ENCODE assay signal across 10 cellular contexts in genomic region chr14:30624132-30624423, GRCh38. TPM values are rescaled to one million over a fixed set of nuclear protein-coding genes. Genes with fewer than 3 reads are reported as not detected.
DNase-seq lines count a peak whose midpoint lies in the region; ATAC-seq and TF ChIP-seq lines count a peak whose summit lies in the region.
"Had no signal": no experiment of that assay in that cellular context is flagged by ENCODE, and none has a peak within 500 bp of the region (broad histone marks: within the 10 kb centered on the region; RNA-seq: fewer than 3 reads in every experiment).

No MANE protein-coding gene starts in this region.

- H3K23ac ChIP-seq in IMR-90 (ENCODE audit: low read depth, low read length), result peak overlapping the region; percentile 37; the same call in 1 of the 2 replicates
- no peak overlapping the region for H3K23ac ChIP-seq in mesendoderm (ENCODE audit: low read length)

- H2BK15ac ChIP-seq in IMR-90 (ENCODE audit: low read depth, low read length), result no peak overlapping the region
- no peak overlapping the region for H2BK15ac ChIP-seq in mesendoderm (replicated peaks; ENCODE audit: low read depth)

- peaks cover 18% of the 10 kb centered on the region for H4K20me1 ChIP-seq in SK-N-SH (ENCODE audit: insufficient read depth)
- peaks cover 30% of the 10 kb centered on the region; the same call in 1 of the 2 replicates for H4K20me1 ChIP-seq in IMR-90 (ENCODE audit: insufficient read depth, low read length)

- H3F3A ChIP-seq in SK-N-SH (replicated peaks; ENCODE audit: insufficient read depth), result peaks cover 16% of the 10 kb centered on the region

- no peak overlapping the region for H2AK9ac ChIP-seq in IMR-90 (replicated peaks; ENCODE audit: low read depth, low read length, poor library complexity)

- H2AK5ac ChIP-seq in IMR-90 (ENCODE audit: low read depth, low read length) (no peak overlapping the region), mesendoderm (ENCODE audit: low read length) (no peak overlapping the region)

- H2BK20ac ChIP-seq in IMR-90 (ENCODE audit: low read depth, low read length), result no peak overlapping the region

- peaks cover 7 to 49% of the 10 kb centered on the region in 2 experiments; a peak in 3 of 4 replicates for H3K79me1 ChIP-seq in IMR-90 (ENCODE audit: low read depth in 1 of 2, low read length in 2 of 2)
- peaks cover 11% of the 10 kb centered on the region for H3K79me1 ChIP-seq in mesendoderm (ENCODE audit: low read length)

- peaks cover 35% of the 10 kb centered on the region for H3K4me1 Mint-ChIP-seq in central memory CD8-positive, alpha-beta T cell
- peaks cover 28% of the 10 kb centered on the region for H3K4me1 Mint-ChIP-seq in neural crest cell

- H3K4ac ChIP-seq in IMR-90 (ENCODE audit: low read depth, low read length) (no peak overlapping the region), mesendoderm (ENCODE audit: low read depth, low read length) (no peak overlapping the region)

- H3K9ac ChIP-seq in SK-N-SH (no peak overlapping the region), IMR-90 (ENCODE audit: low read depth, low read length) (no peak overlapping the region), mesendoderm (ENCODE audit: low read length) (no peak overlapping the region)

- H2AFZ ChIP-seq in SK-N-SH (ENCODE audit: low read depth), result no peak overlapping the region
- H2AFZ ChIP-seq in IMR-90 (replicated peaks; ENCODE audit: low read length, poor library complexity), result no peak overlapping the region

- peaks cover 7 to 11% of the 10 kb centered on the region in 2 experiments; a peak in 2 of 4 replicates for H3K4me1 ChIP-seq in SK-N-SH (ENCODE audit: control insufficient read depth in 1 of 2, insufficient read depth in 2 of 2, low read depth in 1 of 2, low read length in 1 of 2)
- H3K4me1 ChIP-seq in IMR-90 (ENCODE audit: control insufficient read depth, insufficient read depth, low read length), result peaks cover 3% of the 10 kb centered on the region
- H3K4me1 ChIP-seq in mesendoderm (ENCODE audit: control insufficient read depth, low read depth, low read length), result peaks cover 2% of the 10 kb centered on the region

- H3K27me3 Mint-ChIP-seq in central memory CD8-positive, alpha-beta T cell, result no peaks in the 10 kb centered on the region
- H3K27me3 Mint-ChIP-seq in neural crest cell (ENCODE audit: low read depth), result no peaks in the 10 kb centered on the region

- intact Hi-C loops in IMR-90 (cut with micrococcal nuclease), result loop anchor here (5.0 kb wide), 1 partner anchor 62 kb away; no protein-coding TSS in a partner anchor

- 98% methylated on average over 5 of the region's 5 CpGs for WGBS in SK-N-SH (ENCODE audit: low lambda C conversion rate)
- no CpG with 5 or more reads among the region's 5 CpGs for WGBS in IMR-90 (ENCODE audit: extremely low coverage in 2 of 2, insufficient read length in 1 of 2), 2 experiments
- no CpG with 5 or more reads among the region's 5 CpGs for WGBS in mesendoderm (ENCODE audit: extremely low coverage, insufficient coverage, low lambda C conversion rate)

- peaks cover 13% of the 10 kb centered on the region for H3K9me1 ChIP-seq in IMR-90 (ENCODE audit: insufficient read depth, low read length)

- BruUV-seq in IMR-90 (replicated peaks; lab: Mats Ljungman, UMichigan), result no TSS peak

- no peak overlapping the region for H3K4me3 ChIP-seq in SK-N-SH (ENCODE audit: low read depth in 2 of 2, low read length in 1 of 2)
- no peak overlapping the region for H3K4me3 ChIP-seq in IMR-90 (ENCODE audit: insufficient read depth, low read depth, low read length)
- H3K4me3 ChIP-seq in mesendoderm (ENCODE audit: low read length), result no peak overlapping the region

- POLR2A ChIA-PET in SK-N-SH (lab: Yijun Ruan, JAX) (no interaction called here), IMR-90 (lab: Charles Lee; ENCODE audit: unreplicated experiment) (no interaction called here)

- in situ Hi-C loops in IMR-90 (cut with MboI; ENCODE audit: low sequenced_read_pairs), result no loop called here

- H3K27me3 ChIP-seq in SK-N-SH (ENCODE audit: insufficient read depth), result no peaks in the 10 kb centered on the region
- H3K27me3 ChIP-seq in IMR-90 (ENCODE audit: control insufficient read depth, insufficient read depth, low read length), result no peaks in the 10 kb centered on the region
- H3K27me3 ChIP-seq in mesendoderm (ENCODE audit: insufficient read depth, low read length, poor library complexity), result no peaks in the 10 kb centered on the region

- no peak overlapping the region for H3K27ac ChIP-seq in SK-N-SH (ENCODE audit: low read depth in 2 of 2, low read length in 1 of 2)
- H3K27ac ChIP-seq in IMR-90 (ENCODE audit: insufficient read depth, low read length), result no peak overlapping the region
- H3K27ac ChIP-seq in mesendoderm (ENCODE audit: low read depth, low read length), result no peak overlapping the region
- H3K27ac ChIP-seq: 22Rv1 had no signal

- DNase-seq in SK-N-SH (no peak), IMR-90 (no peak), neural crest cell (ENCODE audit: low read depth, low spot score) (no peak), cerebellum (ENCODE audit: low spot score) (no peak), OCI-M2 (lab: John Stamatoyannopoulos, UW; ENCODE audit: unreplicated experiment) (no peak), mesendoderm (no peak)
- no peak for DNase-seq in central memory CD8-positive, alpha-beta T cell (ENCODE audit: low spot score in 2 of 2)
- DNase-seq: activated CD8-positive, alpha-beta memory T cell treated with anti-CD3 and anti-CD28 coated beads, Interleukin-2, amount 50 U/mL, for 4 hours had no signal

- peak overlapping the region; percentile 46 for H3K4me3 Mint-ChIP-seq in central memory CD8-positive, alpha-beta T cell
- H3K4me3 Mint-ChIP-seq in neural crest cell, result peak overlapping the region; percentile 98

- peaks cover 69% of the 10 kb centered on the region for H3K79me2 ChIP-seq in SK-N-SH (ENCODE audit: insufficient read depth)
- H3K79me2 ChIP-seq in mesendoderm (ENCODE audit: control insufficient read depth, insufficient read depth, low read length), result peaks cover 27% of the 10 kb centered on the region

- H3K18ac ChIP-seq in IMR-90 (ENCODE audit: low read depth, low read length) (no peak overlapping the region), mesendoderm (ENCODE audit: low read length) (no peak overlapping the region)

- no peak overlapping the region for H3K27ac Mint-ChIP-seq in central memory CD8-positive, alpha-beta T cell (ENCODE audit: low read depth)
- no peak overlapping the region for H3K27ac Mint-ChIP-seq in neural crest cell (ENCODE audit: unreplicated experiment)

- no peak for ATAC-seq in SK-N-SH treated with all-trans-retinoic acid at 6 μM for 48 hours
- ATAC-seq in IMR-90 (ENCODE audit: low read depth), result no peak
- no peak for ATAC-seq in central memory CD8-positive, alpha-beta T cell (replicated peaks; ENCODE audit: extremely low read depth, poor library complexity, severe bottlenecking)

- H3K36me3 Mint-ChIP-seq in central memory CD8-positive, alpha-beta T cell (ENCODE audit: insufficient read depth), result peaks cover 13% of the 10 kb centered on the region
- H3K36me3 Mint-ChIP-seq in neural crest cell (ENCODE audit: low read depth), result peaks cover 4% of the 10 kb centered on the region

- dilution Hi-C loops in IMR-90 (cut with HindIII; ENCODE audit: low sequenced_read_pairs, unreplicated experiment), result no loop called here

- H3K9me2 ChIP-seq in SK-N-SH, result no peaks in the 10 kb centered on the region

- H3K9me3 Mint-ChIP-seq in central memory CD8-positive, alpha-beta T cell, result no peaks in the 10 kb centered on the region
- H3K9me3 Mint-ChIP-seq in neural crest cell, result no peaks in the 10 kb centered on the region

- H2BK120ac ChIP-seq in IMR-90 (ENCODE audit: low read depth, low read length) (no peak overlapping the region), mesendoderm (ENCODE audit: low read depth, low read length) (no peak overlapping the region)

- H3K56ac ChIP-seq in IMR-90 (ENCODE audit: extremely low read depth, insufficient read depth, low read length) (no peak overlapping the region), mesendoderm (ENCODE audit: low read length) (no peak overlapping the region)

- H4K5ac ChIP-seq in IMR-90 (ENCODE audit: low read depth, low read length), result no peak overlapping the region
- H4K5ac ChIP-seq in mesendoderm (ENCODE audit: low read length), result no peak overlapping the region

- CTCF ChIA-PET in SK-N-SH (lab: Yijun Ruan, JAX), result no interaction called here
- CTCF ChIA-PET in IMR-90 (lab: Yijun Ruan, JAX), result no interaction called here

- no peak overlapping the region for H4K8ac ChIP-seq in IMR-90 (ENCODE audit: low read depth in 2 of 2, low read length in 2 of 2)
- H4K8ac ChIP-seq in mesendoderm (ENCODE audit: low read depth, low read length), result no peak overlapping the region

- H3K14ac ChIP-seq in IMR-90 (replicated peaks; ENCODE audit: low read depth, low read length), result peak overlapping the region; percentile 64; the same call in 1 of the 2 replicates

- no peak overlapping the region for H2BK5ac ChIP-seq in IMR-90 (ENCODE audit: low read depth, low read length, poor library complexity, severe bottlenecking)
- no peak overlapping the region for H2BK5ac ChIP-seq in mesendoderm (ENCODE audit: low read length)

- TF ChIP-seq RAD21 in SK-N-SH (IDR thresholded peaks at IDR 0.05; ENCODE audit: low read length) (no peak), IMR-90 (IDR thresholded peaks at IDR 0.05; ENCODE audit: low read length) (no peak)

- H3K36me3 ChIP-seq in SK-N-SH (replicated peaks in 1 of 2; ENCODE audit: control insufficient read depth in 1 of 2, insufficient read depth in 2 of 2, low read length in 1 of 2) (peaks cover 12 to 23% of the 10 kb centered on the region in 2 experiments), IMR-90 (ENCODE audit: control insufficient read depth, insufficient read depth, low read length) (peaks cover 2% of the 10 kb centered on the region; the same call in 1 of the 2 replicates), mesendoderm (ENCODE audit: control insufficient read depth, insufficient read depth, low read length) (no peaks in the 10 kb centered on the region)

- TF ChIP-seq POLR2A in IMR-90 (IDR thresholded peaks at IDR 0.05; ENCODE audit: low read depth, low read length), result no peak

- no peak overlapping the region for H4K91ac ChIP-seq in IMR-90 (ENCODE audit: insufficient read depth, low read depth, low read length)

- TF ChIP-seq EP300 in SK-N-SH (IDR thresholded peaks at IDR 0.05; ENCODE audit: borderline replicate concordance in 1 of 2, low read depth in 1 of 2, low read length in 1 of 2), result no peak

- H3K4me2 ChIP-seq in SK-N-SH (peak overlapping the region; percentile 81), IMR-90 (ENCODE audit: low read depth, low read length) (peak overlapping the region; percentile 40; the same call in 1 of the 2 replicates), mesendoderm (ENCODE audit: low read length) (no peak overlapping the region)

- TF ChIP-seq CTCF in SK-N-SH (IDR thresholded peaks at IDR 0.05) (no peak), IMR-90 (conservative IDR thresholded peaks at IDR 0.05; ENCODE audit: low read depth, low read length) (no peak), neural crest cell (conservative IDR thresholded peaks at IDR 0.05) (no peak)

- H3K9me3 ChIP-seq in SK-N-SH, result no peaks in the 10 kb centered on the region
- H3K9me3 ChIP-seq in IMR-90 (ENCODE audit: control insufficient read depth, insufficient read depth, low read length), result no peaks in the 10 kb centered on the region

RNA-seq across cellular contexts. Expression of gene SCFD1, which starts 2.0 kb away (rescaled TPM):
- 31.4 and 36.8 TPM in 2 replicates for polyA plus RNA-seq in SK-N-SH (2012; rRNA removed)
- polyA plus RNA-seq in SK-N-SH (2012; cell fraction: cytosol; rRNA removed), result 43.8 and 56.2 TPM in 2 replicates
- 27.7 and 52.6 TPM in 2 replicates for polyA plus RNA-seq in SK-N-SH (2012; cell fraction: nucleus; rRNA removed)
- 74.0 and 143 TPM in 2 replicates for total RNA-seq in IMR-90 (2012; rRNA removed)
- 43.2 and 51.4 TPM in 2 replicates for polyA plus RNA-seq in IMR-90 (2012; rRNA removed)
- 6.2 and 8.8 TPM in 2 replicates for polyA plus RNA-seq in IMR-90 (2012; cell fraction: cytosol; rRNA removed)
- 6.4 and 72.5 TPM in 2 replicates for polyA plus RNA-seq in IMR-90 (2012; cell fraction: nucleus; rRNA removed; ENCODE audit: low replicate concordance)
- 62.9 and 63.4 TPM in 2 replicates for total RNA-seq in neural crest cell
- total RNA-seq in cerebellum, result 147 TPM
- polyA plus RNA-seq in mesendoderm (2013, experiment 1 of 2), result 99.3 TPM
- 96.9 TPM for polyA plus RNA-seq in mesendoderm (2013, experiment 2 of 2)
